In genomic region chr10:86106616-86107015, GRCh38 we compare ENCODE assay signal across 22 cellular contexts.
"Had no signal": no experiment of that assay in that cellular context is flagged by ENCODE, and none has a peak within 500 bp of the region (broad histone marks: within the 10 kb centered on the region; RNA-seq: fewer than 3 reads in every experiment).

No MANE protein-coding gene starts in this region.

- H3K27me3 ChIP-seq: MG63, SJSA1 had no signal

- H3K4me1 ChIP-seq: SJSA1 had no signal

- DNase-seq: Karpas-422, KBM-7, MG63, NCI-H1092, NCI-H1105 treated with DMSO at 0.1 percent for 48 hours, NCI-H1417 treated with DMSO at 0.1 percent for 48 hours, NCI-H146, NCI-H187, NCI-H2029, NCI-H2081 treated with DMSO at 0.1 percent for 48 hours, NCI-H2171, NCI-H226, NCI-H446, NCI-H510A, NCI-H524 treated with DMSO at 0.1 percent for 48 hours, NCI-H69, NCI-H774, Right ventricle myocardium superior, RPMI8226, SIG-M5 had no signal

- H3K27ac ChIP-seq: SJSA1, SK-N-MC had no signal

- H3K9me3 ChIP-seq: MG63, SJSA1 had no signal

- H3K4me3 ChIP-seq: MG63, SJSA1, SK-N-MC had no signal

- H3K36me3 ChIP-seq: MG63, SJSA1 had no signal
